In the genomic region with DNA sequence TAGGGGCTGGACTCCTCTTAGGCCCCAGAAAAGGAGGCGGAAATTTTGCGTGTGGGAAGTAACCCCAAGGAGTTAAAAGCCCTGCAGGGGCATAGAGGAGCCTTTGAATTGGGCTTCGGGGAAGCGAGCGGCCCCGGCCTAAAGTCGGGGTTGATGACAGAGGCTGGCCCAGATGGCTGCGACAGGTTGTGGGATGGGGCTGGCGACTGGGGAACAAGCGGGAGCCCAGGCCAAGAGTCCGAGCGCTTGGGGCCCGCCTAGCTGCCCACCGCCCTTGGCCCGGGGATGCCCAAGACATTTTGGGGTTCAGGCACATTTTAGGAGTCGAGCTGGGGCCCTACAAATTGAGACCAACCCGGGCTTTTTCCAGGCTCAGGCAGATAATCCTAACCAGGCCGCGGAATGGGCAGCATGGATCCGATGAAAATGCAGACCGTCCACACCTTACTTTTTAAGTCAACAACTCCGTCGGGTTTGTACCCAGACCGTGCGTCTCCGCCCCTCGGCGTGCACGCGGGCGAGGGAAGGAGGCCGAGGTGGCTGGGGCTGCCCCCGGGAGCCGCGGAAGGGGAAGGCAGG, we compare ENCODE assay signal across 6 cellular contexts. TPM values are rescaled to one million over a fixed set of nuclear protein-coding genes. Genes with fewer than 3 reads are reported as not detected.
A peak's percentile ranks its signal among the peaks of the same experiment; 100 is the strongest.
DNase-seq lines count a peak whose midpoint lies in the region; ATAC-seq, FAIRE-seq and TF ChIP-seq lines count a peak whose summit lies in the region.

No MANE protein-coding gene starts in this region.

- H3K27me3 ChIP-seq in KMS-11 (ENCODE audit: insufficient read depth, low read depth): no peaks in the 10 kb centered on the region
- peaks cover 37% of the 10 kb centered on the region for H3K27me3 ChIP-seq in effector memory CD4-positive, alpha-beta T cell (replicated peaks; ENCODE audit: control insufficient read depth, insufficient read depth, low read length, poor library complexity, severe bottlenecking)

- H3K79me2 ChIP-seq in KMS-11 (ENCODE audit: insufficient read depth, low read depth): no peaks in the 10 kb centered on the region

- no peak overlapping the region for H3K4me3 ChIP-seq in KMS-11 (IDR thresholded peaks at IDR 0.05; ENCODE audit: insufficient read depth, low read depth, low read length)
- peak overlapping the region; percentile 35 for H3K4me3 ChIP-seq in effector memory CD4-positive, alpha-beta T cell (ENCODE audit: insufficient read depth, low read depth, low read length, poor library complexity, severe bottlenecking)
- peak overlapping the region; percentile 65 for H3K4me3 ChIP-seq in retinal pigment epithelial cell (ENCODE audit: low read length)

- FAIRE-seq in frontal cortex (lab: Jason Lieb, UNC): no peak

- TF ChIP-seq CTCF in KMS-11 (conservative IDR thresholded peaks at IDR 0.05; ENCODE audit: low read depth, low read length): no peak
- TF ChIP-seq CTCF in retinal pigment epithelial cell (conservative IDR thresholded peaks at IDR 0.05; ENCODE audit: low read depth, low read length): no peak

- no peaks in the 10 kb centered on the region for H3K36me3 ChIP-seq in KMS-11 (ENCODE audit: insufficient read depth)
- H3K36me3 ChIP-seq in effector memory CD4-positive, alpha-beta T cell (ENCODE audit: control insufficient read depth, insufficient read depth, low read length): no peaks in the 10 kb centered on the region

- ATAC-seq in HG03045 (IDR thresholded peaks at IDR 0.05; ENCODE audit: unreplicated experiment) (no peak), HG03442 (IDR thresholded peaks at IDR 0.05; ENCODE audit: unreplicated experiment) (no peak)

- H3K9me3 ChIP-seq in effector memory CD4-positive, alpha-beta T cell (ENCODE audit: control insufficient read depth, low read length): no peaks in the 10 kb centered on the region

- peaks cover 12% of the 10 kb centered on the region for H3K4me1 ChIP-seq in KMS-11 (ENCODE audit: low read depth, poor library complexity, severe bottlenecking)
- peaks cover 19% of the 10 kb centered on the region for H3K4me1 ChIP-seq in effector memory CD4-positive, alpha-beta T cell (ENCODE audit: control insufficient read depth, insufficient read depth, low read length, poor library complexity, severe bottlenecking)

- no peaks in the 10 kb centered on the region for H4K20me1 ChIP-seq in KMS-11 (ENCODE audit: insufficient read depth)

- peak overlapping the region; percentile 75 for H2AFZ ChIP-seq in KMS-11 (ENCODE audit: low read depth)

- peak overlapping the region; percentile 67; the same call in 1 of the 2 replicates for H3K9ac ChIP-seq in KMS-11

- H3K4me2 ChIP-seq in KMS-11: peak overlapping the region; percentile 63; the same call in 1 of the 2 replicates

- H3K27ac ChIP-seq in KMS-11: no peak overlapping the region
- no peak overlapping the region for H3K27ac ChIP-seq in effector memory CD4-positive, alpha-beta T cell (ENCODE audit: insufficient read depth, low read length, poor library complexity, severe bottlenecking)

- DNase-seq in effector memory CD4-positive, alpha-beta T cell: no peak
- DNase-seq in retinal pigment epithelial cell (ENCODE audit: low read depth): no peak
- no peak for DNase-seq in frontal cortex (ENCODE audit: low spot score in 2 of 2)

RNA-seq across cellular contexts. Expression of a gene that starts 0.5 kb away (rescaled TPM):
- total RNA-seq in frontal cortex: 2.9 TPM

RNA-seq across cellular contexts. Expression of a gene that starts 13.7 kb away (rescaled TPM):
- 9.8 TPM for total RNA-seq in frontal cortex

RNA-seq across cellular contexts. Expression of a gene that starts 17.0 kb away (rescaled TPM):
- total RNA-seq in frontal cortex: 24.9 TPM

RNA-seq across cellular contexts. Expression of a gene that starts 19.7 kb away (rescaled TPM):
- 38.7 TPM for total RNA-seq in frontal cortex

RNA-seq across cellular contexts. Expression of a gene that starts 19.8 kb away (rescaled TPM):
- 0.41 TPM for total RNA-seq in frontal cortex
